In the genomic region with DNA sequence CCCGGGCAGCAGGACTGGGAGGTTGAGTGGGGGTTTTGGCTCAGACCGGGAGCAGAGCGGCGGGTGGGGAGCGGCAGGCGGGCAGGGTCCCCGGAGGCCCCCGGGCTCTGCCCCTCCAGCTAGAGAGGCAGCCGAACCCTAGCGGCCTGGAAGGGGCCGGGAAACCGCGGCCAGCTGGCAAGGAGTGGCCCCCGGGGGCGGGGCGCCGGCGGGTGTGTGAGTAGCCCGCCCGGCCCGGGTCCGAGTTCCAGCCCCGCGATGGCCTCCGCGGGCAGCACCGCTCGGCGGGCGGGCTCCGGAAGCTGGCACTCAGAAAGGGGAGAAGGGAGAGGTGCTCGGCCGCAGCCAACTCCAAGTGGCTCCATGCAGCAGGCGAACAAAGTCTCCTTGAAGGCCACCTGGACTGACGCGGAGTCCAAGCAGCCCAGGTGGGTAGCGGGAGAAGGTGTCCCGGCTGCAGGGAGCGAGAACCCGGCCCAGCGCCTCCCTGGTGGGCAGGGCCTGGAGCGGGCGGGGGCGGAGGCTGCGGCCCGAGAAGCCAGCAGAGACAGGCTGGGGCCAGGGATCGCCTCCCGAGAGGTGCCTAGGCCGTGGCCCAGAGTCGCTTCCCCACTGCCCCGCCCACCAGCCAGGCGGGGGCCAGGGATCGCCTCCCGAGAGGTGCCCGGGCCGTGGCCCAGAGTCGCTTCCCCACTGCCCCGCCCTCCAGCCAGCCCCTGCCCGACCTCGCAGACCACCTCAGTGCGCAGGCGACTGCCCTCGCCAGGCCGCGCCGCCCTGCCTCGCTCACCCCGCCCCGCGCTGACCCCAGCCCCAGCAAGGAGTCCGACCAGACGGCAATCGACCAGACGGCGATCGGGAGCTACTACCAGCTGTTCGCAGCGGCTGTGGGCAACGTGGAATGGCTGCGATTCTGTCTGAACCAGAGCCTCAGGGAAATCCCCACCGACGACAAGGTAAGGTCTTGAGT, we compare ENCODE assay signal across 8 cellular contexts. TPM values are rescaled to one million over a fixed set of nuclear protein-coding genes. Genes with fewer than 3 reads are reported as not detected.
DNase-seq lines count a peak whose midpoint lies in the region; ATAC-seq and TF ChIP-seq lines count a peak whose summit lies in the region.

A gene with protein sequence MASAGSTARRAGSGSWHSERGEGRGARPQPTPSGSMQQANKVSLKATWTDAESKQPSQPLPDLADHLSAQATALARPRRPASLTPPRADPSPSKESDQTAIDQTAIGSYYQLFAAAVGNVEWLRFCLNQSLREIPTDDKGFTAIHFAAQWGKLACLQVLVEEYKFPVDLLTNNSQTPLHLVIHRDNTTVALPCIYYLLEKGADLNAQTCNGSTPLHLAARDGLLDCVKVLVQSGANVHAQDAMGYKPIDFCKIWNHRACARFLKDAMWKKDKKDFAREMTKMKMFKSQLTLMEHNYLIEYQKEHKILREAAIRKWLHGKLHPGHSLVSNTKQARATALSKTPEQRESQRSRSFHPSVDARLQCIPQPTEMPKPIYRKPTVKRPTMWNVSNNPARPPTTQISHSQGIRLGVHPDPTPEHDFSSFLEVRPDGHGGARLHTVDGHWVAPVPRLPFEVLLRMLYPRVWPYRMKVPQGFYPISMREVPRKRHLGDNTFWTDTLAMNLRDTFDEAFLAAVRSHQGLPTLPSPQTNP (plus strand): TSS at position 243 of the 970 bp plus-strand sequence. CDS start 16 bp downstream, at position 259.

- no peak within 1 kb of the TSS for H3K14ac ChIP-seq in neuronal stem cell (ENCODE audit: low read length)

- no peaks in the 10 kb centered on the region for H3K79me1 ChIP-seq in neuronal stem cell (ENCODE audit: low read depth, low read length)

- H3K27me3 ChIP-seq in CD4-positive, CD25-positive, alpha-beta regulatory T cell (ENCODE audit: control insufficient read depth, insufficient read depth, low read length): peaks cover 2% of the 10 kb centered on the region
- H3K27me3 ChIP-seq in foreskin keratinocyte: peaks cover under 1% of the 10 kb centered on the region
- H3K27me3 ChIP-seq in neuronal stem cell (ENCODE audit: control insufficient read depth in 3 of 3, insufficient read depth in 3 of 3, low read depth in 1 of 3, low read length in 3 of 3): peaks cover 0 to 7% (median 0%) of the 10 kb centered on the region in 3 experiments

- H2BK120ac ChIP-seq in neuronal stem cell (ENCODE audit: low read depth, low read length): peak within 1 kb of the TSS; percentile 9

- H3K23ac ChIP-seq in neuronal stem cell (ENCODE audit: low read depth, low read length, poor library complexity): peak within 1 kb of the TSS; percentile 25

- no peak within 1 kb of the TSS for H4K8ac ChIP-seq in neuronal stem cell (ENCODE audit: low read depth, low read length)

- no peaks in the 10 kb centered on the region for H3K9me3 Mint-ChIP-seq in CD4-positive, CD25-positive, alpha-beta regulatory T cell

- peaks cover 17% of the 10 kb centered on the region for H3K4me1 ChIP-seq in CD4-positive, CD25-positive, alpha-beta regulatory T cell (ENCODE audit: control insufficient read depth, insufficient read depth, low read length, poor library complexity, severe bottlenecking)
- peaks cover 14% of the 10 kb centered on the region for H3K4me1 ChIP-seq in foreskin keratinocyte
- peaks cover 5 to 11% of the 10 kb centered on the region in 2 donors for H3K4me1 ChIP-seq in neuronal stem cell (ENCODE audit: control insufficient read depth in 2 of 2, insufficient read depth in 1 of 2, low read depth in 1 of 2, low read length in 2 of 2)

- H2AK5ac ChIP-seq in neuronal stem cell (ENCODE audit: low read depth, low read length): peak within 1 kb of the TSS; percentile 28

- no peak within 1 kb of the TSS for H2BK12ac ChIP-seq in neuronal stem cell (ENCODE audit: low read length)

- peak within 1 kb of the TSS; percentile 85 for H3K9ac ChIP-seq in neuronal stem cell (ENCODE audit: low read depth, low read length, poor library complexity)

- H3K9me3 ChIP-seq in CD4-positive, CD25-positive, alpha-beta regulatory T cell (ENCODE audit: control insufficient read depth in 2 of 2, low read length in 2 of 2): no peaks in the 10 kb centered on the region
- H3K9me3 ChIP-seq in neuronal stem cell (replicated peaks in 1 of 2; ENCODE audit: control insufficient read depth in 2 of 2, insufficient read depth in 1 of 2, low read depth in 1 of 2, low read length in 2 of 2): no peaks in the 10 kb centered on the region

- peak within 1 kb of the TSS; percentile 85 to 97 (median 89) for H3K4me3 Mint-ChIP-seq in CD4-positive, CD25-positive, alpha-beta regulatory T cell

- peak within 1 kb of the TSS; percentile 73 for H3K27ac ChIP-seq in CD4-positive, CD25-positive, alpha-beta regulatory T cell (ENCODE audit: insufficient read depth, low read length, poor library complexity, severe bottlenecking)
- H3K27ac ChIP-seq in foreskin keratinocyte (no peak within 1 kb of the TSS), neuronal stem cell (replicated peaks; ENCODE audit: low read length) (no peak within 1 kb of the TSS)

- TF ChIP-seq CTCF in foreskin keratinocyte (conservative IDR thresholded peaks at IDR 0.05): no peak

- peak within 1 kb of the TSS; percentile 89 to 95 (median 92) for H3K27ac Mint-ChIP-seq in CD4-positive, CD25-positive, alpha-beta regulatory T cell

- H2BK15ac ChIP-seq in neuronal stem cell (ENCODE audit: low read length): no peak within 1 kb of the TSS

- no CpG with 5 or more reads among the region's 82 CpGs for WGBS in neuronal stem cell (ENCODE audit: extremely low coverage in 2 of 2, insufficient read length in 2 of 2, insufficient replicate concordance in 1 of 2), 2 donors

- peaks cover 9 to 20% (median 14%) of the 10 kb centered on the region in 4 donors for H3K4me1 Mint-ChIP-seq in CD4-positive, CD25-positive, alpha-beta regulatory T cell

- H3K36me3 ChIP-seq in CD4-positive, CD25-positive, alpha-beta regulatory T cell (ENCODE audit: control insufficient read depth, insufficient read depth, low read length): no peaks in the 10 kb centered on the region
- no peaks in the 10 kb centered on the region for H3K36me3 ChIP-seq in neuronal stem cell (replicated peaks in 1 of 2; ENCODE audit: control insufficient read depth in 2 of 2, insufficient read depth in 2 of 2, low read length in 2 of 2)

- peak; percentile 19 to 24 for ATAC-seq in CD4-positive, CD25-positive, alpha-beta regulatory T cell (ENCODE audit: low read depth in 2 of 2)
- ATAC-seq in HG03108 (IDR thresholded peaks at IDR 0.05; ENCODE audit: unreplicated experiment) (peak; percentile 29), foreskin keratinocyte (peak; percentile 69), GM21367 (IDR thresholded peaks at IDR 0.05; ENCODE audit: unreplicated experiment) (no peak)

- peak within 1 kb of the TSS; percentile 100 for H3K4me2 ChIP-seq in neuronal stem cell (ENCODE audit: insufficient read depth, low read length, poor library complexity, severe bottlenecking)

- peak within 1 kb of the TSS; percentile 88 for H3K4me3 ChIP-seq in CD4-positive, CD25-positive, alpha-beta regulatory T cell (ENCODE audit: low read depth, low read length)
- H3K4me3 ChIP-seq in neuronal stem cell (ENCODE audit: low read length in 2 of 2): peak within 1 kb of the TSS in 1 of 2 donors; percentile 79

- H2BK5ac ChIP-seq in neuronal stem cell (ENCODE audit: low read length): no peak within 1 kb of the TSS

- peaks cover 23% of the 10 kb centered on the region for H3K27me3 Mint-ChIP-seq in CD4-positive, CD25-positive, alpha-beta regulatory T cell

- DNase-seq in CD4-positive, CD25-positive, alpha-beta regulatory T cell: peak in 2 of 3 donors; percentile 9 to 26
- DNase-seq in activated CD8-positive, alpha-beta memory T cell treated with anti-CD3 and anti-CD28 coated beads, Interleukin-2, amount 50 U/mL, for 4 hours: peak; percentile 33
- DNase-seq in foreskin keratinocyte: no peak
- peak; percentile 51 for DNase-seq in neuronal stem cell (ENCODE audit: low spot score)
- DNase-seq in GF-D8 (lab: John Stamatoyannopoulos, UW): no peak
- no peak for DNase-seq in NK-92 (lab: John Stamatoyannopoulos, UW; ENCODE audit: unreplicated experiment)

- no peaks in the 10 kb centered on the region for H3K36me3 Mint-ChIP-seq in CD4-positive, CD25-positive, alpha-beta regulatory T cell

- peak within 1 kb of the TSS; percentile 95 for H3K18ac ChIP-seq in neuronal stem cell (ENCODE audit: low read length)

- H4K91ac ChIP-seq in neuronal stem cell (ENCODE audit: low read depth, low read length, poor library complexity): no peak within 1 kb of the TSS

- peak within 1 kb of the TSS; percentile 18 for H3K4ac ChIP-seq in neuronal stem cell (ENCODE audit: low read length)

- H2AFZ ChIP-seq in neuronal stem cell (ENCODE audit: low read length): no peak within 1 kb of the TSS

RNA-seq across cellular contexts. Expression of the gene that starts here (rescaled TPM):
- total RNA-seq in CD4-positive, CD25-positive, alpha-beta regulatory T cell: 0.94 TPM
- under 1 TPM in 1 of 4 donors, not detected in 3; 0.09 TPM for polyA plus RNA-seq in CD4-positive, CD25-positive, alpha-beta regulatory T cell
- total RNA-seq in foreskin keratinocyte: 0.24 and 0.28 TPM in 2 replicates
- polyA plus RNA-seq in foreskin keratinocyte: 0.18 and 0.28 TPM in 2 replicates
- 0.33 TPM for polyA plus RNA-seq in neuronal stem cell (2013, experiment 1 of 2)
- 0.35 TPM for polyA plus RNA-seq in neuronal stem cell (2013, experiment 2 of 2)

Comparison
In these comparisons a context has a peak if more than half of its experiments do, and no peak if none do; other contexts are left out.
1. Peak in DNase-seq, ATAC-seq, H3K4me3 ChIP-seq and H3K27ac ChIP-seq in CD4-positive, CD25-positive, alpha-beta regulatory T cell; RNA of the gene not detected or under 1 TPM.
2. Peak in ATAC-seq in foreskin keratinocyte; RNA of the gene not detected or under 1 TPM.
3. DNase-seq: peak in activated CD8-positive, alpha-beta memory T cell treated with anti-CD3 and anti-CD28 coated beads, Interleukin-2, amount 50 U/mL, for 4 hours (single experiment) and neuronal stem cell (single experiment); none in foreskin keratinocyte (0 of 2), GF-D8 (single experiment) and NK-92 (single experiment).